Comparison of ENCODE assay signal across 8 cellular contexts in the genomic region with DNA sequence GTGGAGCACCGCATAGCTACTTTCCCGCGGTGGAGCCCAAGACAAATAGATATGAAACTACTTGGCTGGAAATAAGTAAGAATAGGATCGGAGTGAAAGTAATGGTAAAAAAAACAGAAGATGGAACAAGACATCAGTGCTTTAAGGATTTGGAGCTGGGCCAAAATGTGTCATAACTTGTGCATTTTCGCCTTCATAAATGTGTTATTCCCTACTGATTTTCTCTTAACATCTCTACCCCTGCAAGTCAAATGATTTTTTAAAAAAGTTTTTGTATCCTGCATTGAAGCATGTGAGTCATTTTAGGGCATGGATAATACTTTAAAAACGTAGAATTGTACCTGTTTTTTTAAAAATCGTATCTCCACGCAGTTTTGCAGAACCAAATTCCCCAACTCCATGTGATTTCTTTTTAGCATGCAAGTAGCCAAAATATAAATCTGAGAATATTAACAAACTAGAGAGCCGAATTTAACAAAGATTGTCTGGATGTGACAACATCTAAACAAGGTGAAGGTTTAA. TPM values are rescaled to one million over a fixed set of nuclear protein-coding genes. Genes with fewer than 3 reads are reported as not detected.
DNase-seq lines count a peak whose midpoint lies in the region; ATAC-seq, FAIRE-seq and TF ChIP-seq lines count a peak whose summit lies in the region.

No MANE protein-coding gene starts in this region.

- TF ChIP-seq CTCF in A673 (conservative IDR thresholded peaks at IDR 0.05; ENCODE audit: low read depth, low read length) = no peak
- TF ChIP-seq CTCF in HCT116 (IDR thresholded peaks at IDR 0.05 in 2 of 3, conservative IDR thresholded peaks at IDR 0.05 in 1 of 3; ENCODE audit: borderline replicate concordance in 1 of 3, insufficient read depth in 1 of 3, low read depth in 2 of 3, low read length in 2 of 3) = no peak
- TF ChIP-seq CTCF in thoracic aorta (IDR thresholded peaks at IDR 0.05) = no peak

- in situ Hi-C loops in KBM-7 (cut with MboI; ENCODE audit: low pct_unique_long_range_greater_than_20kb, low sequenced_read_pairs) = no loop called here

- H4K20me1 ChIP-seq in HCT116 (ENCODE audit: insufficient read depth) = no peaks in the 10 kb centered on the region

- no peak for TF ChIP-seq POLR2A in HCT116 (IDR thresholded peaks at IDR 0.05; ENCODE audit: borderline replicate concordance, extremely low read depth, insufficient read depth, insufficient read length)

- RAD21 ChIA-PET in HCT116 (lab: Charles Lee; ENCODE audit: low non-redundant PET in 1 of 2, low total read pairs in 2 of 2, uncharacterized antibody in 2 of 2, unreplicated experiment in 2 of 2) = no interaction called here

- peak; percentile 26 for DNase-seq in A673 (ENCODE audit: low spot score)
- DNase-seq in HCT116 (ENCODE audit: low read depth, low spot score) = no peak
- DNase-seq in amniotic epithelial cell (ENCODE audit: low read depth) = peak; percentile 44
- peak; percentile 33 for DNase-seq in kidney tubule cell (ENCODE audit: low spot score)
- DNase-seq in thoracic aorta (ENCODE audit: low spot score) = no peak
- DNase-seq in HTR-8/SVneo (ENCODE audit: insufficient read length, low spot score) = no peak
- DNase-seq in KBM-7 = no peak

- no peaks in the 10 kb centered on the region for H3K9me2 ChIP-seq in HCT116 (ENCODE audit: insufficient read depth)

- H3K4me1 ChIP-seq in A673 (ENCODE audit: insufficient read depth, low read length, poor library complexity, severe bottlenecking) = peaks cover 11% of the 10 kb centered on the region
- peaks cover 0 to 18% of the 10 kb centered on the region in 2 experiments; a peak in 1 of 4 replicates for H3K4me1 ChIP-seq in HCT116 (ENCODE audit: control insufficient read depth in 1 of 2, insufficient read depth in 2 of 2, low read length in 2 of 2)
- peaks cover 4 to 14% of the 10 kb centered on the region in 2 donors for H3K4me1 ChIP-seq in thoracic aorta (ENCODE audit: control insufficient read depth in 1 of 2, low read depth in 2 of 2)

- POLR2A ChIA-PET in A673 (lab: Charles Lee; ENCODE audit: low non-redundant PET) (no interaction called here), HCT116 (lab: Charles Lee) (no interaction called here)

- no peaks in the 10 kb centered on the region for H3K9me3 ChIP-seq in A673 (ENCODE audit: low read depth, low read length, poor library complexity, severe bottlenecking)
- H3K9me3 ChIP-seq in HCT116 (ENCODE audit: control insufficient read depth in 1 of 2, insufficient read depth in 1 of 2, low read depth in 1 of 2, low read length in 2 of 2) = peaks cover 0 to 7% of the 10 kb centered on the region in 2 experiments; a peak in 2 of 4 replicates
- no peaks in the 10 kb centered on the region for H3K9me3 ChIP-seq in thoracic aorta

- no peak for FAIRE-seq in HTR-8/SVneo (lab: Jason Lieb, UNC)

- intact Hi-C loops in A673 (cut with micrococcal nuclease; ENCODE audit: unreplicated experiment) = no loop called here
- intact Hi-C loops in HCT116 (cut with micrococcal nuclease) = no loop called here

- BruUV-seq in A673 (replicated peaks; lab: Mats Ljungman, UMichigan) = no TSS peak
- no TSS peak for BruUV-seq in HCT116 (replicated peaks; lab: Mats Ljungman, UMichigan)

- no peak overlapping the region for H3K27ac ChIP-seq in A673 (ENCODE audit: low read depth, low read length, poor library complexity, severe bottlenecking)
- H3K27ac ChIP-seq in HCT116 (ENCODE audit: low read depth, low read length) = no peak overlapping the region
- peak overlapping the region; percentile 50 to 64 for H3K27ac ChIP-seq in thoracic aorta

- CTCF ChIA-PET in A673 (lab: Charles Lee) (no interaction called here), HCT116 (lab: Charles Lee) (no interaction called here)

- H2AFZ ChIP-seq in HCT116 (ENCODE audit: low read depth, low read length, poor library complexity, severe bottlenecking) = peak overlapping the region; percentile 72

- no peak for ATAC-seq in HCT116
- ATAC-seq in thoracic aorta (ENCODE audit: insufficient number of reproducible peaks, low FRiP score, low read depth) = peak; percentile 5
- ATAC-seq in GM21390 (IDR thresholded peaks at IDR 0.05; ENCODE audit: unreplicated experiment) = no peak

- peaks cover 39% of the 10 kb centered on the region for H3K27me3 ChIP-seq in A673 (replicated peaks; ENCODE audit: insufficient read depth, low read depth, low read length, poor library complexity)
- no peaks in the 10 kb centered on the region for H3K27me3 ChIP-seq in HCT116 (ENCODE audit: insufficient read depth, low read length)
- H3K27me3 ChIP-seq in thoracic aorta (replicated peaks; ENCODE audit: insufficient read depth) = no peaks in the 10 kb centered on the region

- no peak for TF ChIP-seq RAD21 in HCT116 (IDR thresholded peaks at IDR 0.05; ENCODE audit: low read depth)

- peak overlapping the region; percentile 75 for H3K4me2 ChIP-seq in HCT116 (ENCODE audit: low read length)

- H3K9ac ChIP-seq in HCT116 (ENCODE audit: low read length) = peak overlapping the region; percentile 34

- H3K36me3 ChIP-seq in A673 (ENCODE audit: insufficient read depth, low read length, poor library complexity, severe bottlenecking) = no peaks in the 10 kb centered on the region
- H3K36me3 ChIP-seq in HCT116 (ENCODE audit: control insufficient read depth in 1 of 2, insufficient read depth in 2 of 2, low read length in 2 of 2) = no peaks in the 10 kb centered on the region
- no peaks in the 10 kb centered on the region for H3K36me3 ChIP-seq in thoracic aorta

- H3K79me2 ChIP-seq in HCT116 (ENCODE audit: insufficient read depth, low read length) = no peaks in the 10 kb centered on the region

- H3K4me3 ChIP-seq in A673 (ENCODE audit: low read depth, low read length, poor library complexity, severe bottlenecking) = peak overlapping the region; percentile 50
- H3K4me3 ChIP-seq in HCT116 (replicated peaks in 1 of 2; ENCODE audit: low read depth in 1 of 2, low read length in 2 of 2) = peak overlapping the region; percentile 45 to 49
- H3K4me3 ChIP-seq in thoracic aorta = peak overlapping the region; percentile 90

TF ChIP-seq in HCT116, 20 proteins besides CTCF, POLR2A, EP300 and RAD21:
- TF ChIP-seq EZH2phosphoT487 (IDR thresholded peaks at IDR 0.05; ENCODE audit: borderline replicate concordance) (no peak), ZFX (IDR thresholded peaks at IDR 0.05) (no peak), ELF1 (IDR thresholded peaks at IDR 0.05; ENCODE audit: borderline replicate concordance, low read depth) (no peak), SRF (IDR thresholded peaks at IDR 0.05; ENCODE audit: low read depth) (no peak)
- TF ChIP-seq, protein P1, sequence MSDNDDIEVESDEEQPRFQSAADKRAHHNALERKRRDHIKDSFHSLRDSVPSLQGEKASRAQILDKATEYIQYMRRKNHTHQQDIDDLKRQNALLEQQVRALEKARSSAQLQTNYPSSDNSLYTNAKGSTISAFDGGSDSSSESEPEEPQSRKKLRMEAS (IDR thresholded peaks at IDR 0.05) = 0 out of 2 replicates have a peak, but pooled peaks have one; percentile 6
TF ChIP-seq in HCT116: peak in this region for 1.

RNA-seq across cellular contexts. Expression of a gene that starts 0.9 kb away (rescaled TPM):
- total RNA-seq in A673 (2021) (0.97 and 2.1 TPM in 2 replicates), HCT116 (2021; ENCODE audit: unreplicated experiment) (2.4 TPM), thoracic aorta (1 to 10 TPM in 1 of 2 donors, under 1 TPM in 1; 0.54 to 7.5 TPM)
- polyA plus RNA-seq in HCT116 (2012) = 0.19 and 0.56 TPM in 2 replicates

Comparison
In these comparisons a context has a peak if more than half of its experiments do, and no peak if none do; other contexts are left out.
1. DNase-seq: peak in A673 (single experiment), amniotic epithelial cell (single experiment) and kidney tubule cell (single experiment); none in HCT116 (single experiment), thoracic aorta (single experiment), HTR-8/SVneo (single experiment) and KBM-7 (single experiment).
2. H3K27ac ChIP-seq: peak in thoracic aorta (2 of 2); none in A673 (single experiment) and HCT116 (single experiment).
3. Peak in every context shown above with its lines, with median percentiles within 50 percentile points of each other: H3K4me3 ChIP-seq.